In the genomic region with DNA sequence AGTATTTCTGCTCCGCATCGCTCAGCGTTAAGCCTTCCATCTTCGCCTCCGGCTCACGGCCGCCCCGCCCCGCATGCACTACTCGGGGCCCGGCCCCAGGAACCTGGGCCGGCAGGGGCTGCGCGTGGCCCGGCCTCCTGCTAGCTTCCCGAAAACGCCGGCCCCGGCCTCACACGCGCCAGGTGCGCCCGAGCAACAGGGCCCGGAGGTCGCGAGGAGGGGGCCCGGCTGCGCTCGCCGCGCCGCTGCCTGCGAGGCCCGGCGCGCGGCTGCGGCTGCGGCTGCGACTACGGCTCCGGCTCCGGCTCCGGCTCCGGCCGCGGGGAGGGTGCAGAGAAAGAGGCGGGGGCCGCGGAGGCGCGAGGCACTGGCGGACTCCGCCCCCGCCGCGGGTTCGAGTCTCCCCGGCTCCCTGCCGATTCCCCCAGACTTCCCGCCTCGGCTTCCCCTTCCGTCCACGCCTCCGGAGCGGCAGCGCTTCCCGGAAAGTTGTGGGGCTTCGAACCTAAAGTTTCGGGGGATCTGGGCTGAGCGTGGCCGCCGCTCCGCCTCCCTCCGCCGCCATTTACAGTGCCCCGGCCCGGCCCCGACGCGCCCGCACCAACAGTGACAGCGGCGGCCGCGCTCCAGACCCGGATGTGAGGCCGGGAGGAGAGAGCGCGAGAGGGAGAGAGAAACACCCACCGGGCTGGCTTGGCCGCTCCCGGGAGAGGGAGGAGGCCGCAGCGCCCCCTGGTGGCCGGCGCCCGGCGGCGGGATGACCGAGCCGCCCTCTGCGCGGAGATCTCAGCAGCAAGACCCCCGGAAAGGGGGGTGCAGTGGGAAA, we compare ENCODE assay signal across 1 cellular context.
TF ChIP-seq lines count a peak whose summit lies in the region.

A gene with protein sequence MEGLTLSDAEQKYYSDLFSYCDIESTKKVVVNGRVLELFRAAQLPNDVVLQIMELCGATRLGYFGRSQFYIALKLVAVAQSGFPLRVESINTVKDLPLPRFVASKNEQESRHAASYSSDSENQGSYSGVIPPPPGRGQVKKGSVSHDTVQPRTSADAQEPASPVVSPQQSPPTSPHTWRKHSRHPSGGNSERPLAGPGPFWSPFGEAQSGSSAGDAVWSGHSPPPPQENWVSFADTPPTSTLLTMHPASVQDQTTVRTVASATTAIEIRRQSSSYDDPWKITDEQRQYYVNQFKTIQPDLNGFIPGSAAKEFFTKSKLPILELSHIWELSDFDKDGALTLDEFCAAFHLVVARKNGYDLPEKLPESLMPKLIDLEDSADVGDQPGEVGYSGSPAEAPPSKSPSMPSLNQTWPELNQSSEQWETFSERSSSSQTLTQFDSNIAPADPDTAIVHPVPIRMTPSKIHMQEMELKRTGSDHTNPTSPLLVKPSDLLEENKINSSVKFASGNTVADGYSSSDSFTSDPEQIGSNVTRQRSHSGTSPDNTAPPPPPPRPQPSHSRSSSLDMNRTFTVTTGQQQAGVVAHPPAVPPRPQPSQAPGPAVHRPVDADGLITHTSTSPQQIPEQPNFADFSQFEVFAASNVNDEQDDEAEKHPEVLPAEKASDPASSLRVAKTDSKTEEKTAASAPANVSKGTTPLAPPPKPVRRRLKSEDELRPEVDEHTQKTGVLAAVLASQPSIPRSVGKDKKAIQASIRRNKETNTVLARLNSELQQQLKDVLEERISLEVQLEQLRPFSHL (minus strand): TSS at position 611 of the 826 bp plus-strand sequence. CDS start 571 bp downstream, at position 40.

TF ChIP-seq in GM23338, 12 proteins besides CTCF, POLR2A, EP300 and RAD21 (continued from another document):
- TF ChIP-seq REST (IDR thresholded peaks at IDR 0.05; ENCODE audit: unreplicated experiment) (no peak), ETS1 (IDR thresholded peaks at IDR 0.05) (0 out of 2 replicates have a peak, but pooled peaks have one; percentile 35), ZNF114 (CRISPR knock-in tag; IDR thresholded peaks at IDR 0.05) (no peak), EZH2 (IDR thresholded peaks at IDR 0.05; ENCODE audit: low read depth, unreplicated experiment) (no peak)
- TF ChIP-seq, protein P1, sequence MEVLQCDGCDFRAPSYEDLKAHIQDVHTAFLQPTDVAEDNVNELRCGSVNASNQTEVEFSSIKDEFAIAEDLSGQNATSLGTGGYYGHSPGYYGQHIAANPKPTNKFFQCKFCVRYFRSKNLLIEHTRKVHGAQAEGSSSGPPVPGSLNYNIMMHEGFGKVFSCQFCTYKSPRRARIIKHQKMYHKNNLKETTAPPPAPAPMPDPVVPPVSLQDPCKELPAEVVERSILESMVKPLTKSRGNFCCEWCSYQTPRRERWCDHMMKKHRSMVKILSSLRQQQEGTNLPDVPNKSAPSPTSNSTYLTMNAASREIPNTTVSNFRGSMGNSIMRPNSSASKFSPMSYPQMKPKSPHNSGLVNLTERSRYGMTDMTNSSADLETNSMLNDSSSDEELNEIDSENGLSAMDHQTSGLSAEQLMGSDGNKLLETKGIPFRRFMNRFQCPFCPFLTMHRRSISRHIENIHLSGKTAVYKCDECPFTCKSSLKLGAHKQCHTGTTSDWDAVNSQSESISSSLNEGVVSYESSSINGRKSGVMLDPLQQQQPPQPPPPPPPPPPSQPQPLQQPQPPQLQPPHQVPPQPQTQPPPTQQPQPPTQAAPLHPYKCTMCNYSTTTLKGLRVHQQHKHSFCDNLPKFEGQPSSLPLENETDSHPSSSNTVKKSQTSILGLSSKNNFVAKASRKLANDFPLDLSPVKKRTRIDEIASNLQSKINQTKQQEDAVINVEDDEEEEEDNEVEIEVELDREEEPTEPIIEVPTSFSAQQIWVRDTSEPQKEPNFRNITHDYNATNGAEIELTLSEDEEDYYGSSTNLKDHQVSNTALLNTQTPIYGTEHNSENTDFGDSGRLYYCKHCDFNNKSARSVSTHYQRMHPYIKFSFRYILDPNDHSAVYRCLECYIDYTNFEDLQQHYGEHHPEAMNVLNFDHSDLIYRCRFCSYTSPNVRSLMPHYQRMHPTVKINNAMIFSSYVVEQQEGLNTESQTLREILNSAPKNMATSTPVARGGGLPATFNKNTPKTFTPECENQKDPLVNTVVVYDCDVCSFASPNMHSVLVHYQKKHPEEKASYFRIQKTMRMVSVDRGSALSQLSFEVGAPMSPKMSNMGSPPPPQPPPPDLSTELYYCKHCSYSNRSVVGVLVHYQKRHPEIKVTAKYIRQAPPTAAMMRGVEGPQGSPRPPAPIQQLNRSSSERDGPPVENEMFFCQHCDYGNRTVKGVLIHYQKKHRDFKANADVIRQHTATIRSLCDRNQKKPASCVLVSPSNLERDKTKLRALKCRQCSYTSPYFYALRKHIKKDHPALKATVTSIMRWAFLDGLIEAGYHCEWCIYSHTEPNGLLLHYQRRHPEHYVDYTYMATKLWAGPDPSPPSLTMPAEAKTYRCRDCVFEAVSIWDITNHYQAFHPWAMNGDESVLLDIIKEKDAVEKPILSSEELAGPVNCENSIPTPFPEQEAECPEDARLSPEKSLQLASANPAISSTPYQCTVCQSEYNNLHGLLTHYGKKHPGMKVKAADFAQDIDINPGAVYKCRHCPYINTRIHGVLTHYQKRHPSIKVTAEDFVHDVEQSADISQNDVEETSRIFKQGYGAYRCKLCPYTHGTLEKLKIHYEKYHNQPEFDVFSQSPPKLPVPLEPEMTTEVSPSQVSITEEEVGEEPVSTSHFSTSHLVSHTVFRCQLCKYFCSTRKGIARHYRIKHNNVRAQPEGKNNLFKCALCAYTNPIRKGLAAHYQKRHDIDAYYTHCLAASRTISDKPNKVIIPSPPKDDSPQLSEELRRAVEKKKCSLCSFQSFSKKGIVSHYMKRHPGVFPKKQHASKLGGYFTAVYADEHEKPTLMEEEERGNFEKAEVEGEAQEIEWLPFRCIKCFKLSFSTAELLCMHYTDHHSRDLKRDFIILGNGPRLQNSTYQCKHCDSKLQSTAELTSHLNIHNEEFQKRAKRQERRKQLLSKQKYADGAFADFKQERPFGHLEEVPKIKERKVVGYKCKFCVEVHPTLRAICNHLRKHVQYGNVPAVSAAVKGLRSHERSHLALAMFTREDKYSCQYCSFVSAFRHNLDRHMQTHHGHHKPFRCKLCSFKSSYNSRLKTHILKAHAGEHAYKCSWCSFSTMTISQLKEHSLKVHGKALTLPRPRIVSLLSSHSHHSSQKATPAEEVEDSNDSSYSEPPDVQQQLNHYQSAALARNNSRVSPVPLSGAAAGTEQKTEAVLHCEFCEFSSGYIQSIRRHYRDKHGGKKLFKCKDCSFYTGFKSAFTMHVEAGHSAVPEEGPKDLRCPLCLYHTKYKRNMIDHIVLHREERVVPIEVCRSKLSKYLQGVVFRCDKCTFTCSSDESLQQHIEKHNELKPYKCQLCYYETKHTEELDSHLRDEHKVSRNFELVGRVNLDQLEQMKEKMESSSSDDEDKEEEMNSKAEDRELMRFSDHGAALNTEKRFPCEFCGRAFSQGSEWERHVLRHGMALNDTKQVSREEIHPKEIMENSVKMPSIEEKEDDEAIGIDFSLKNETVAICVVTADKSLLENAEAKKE (CRISPR knock-in tag; IDR thresholded peaks at IDR 0.05): no peak
